Comparison of ENCODE assay signal across 8 cellular contexts in genomic region chr9:121369595-121370265, GRCh38. TPM values are rescaled to one million over a fixed set of nuclear protein-coding genes. Genes with fewer than 3 reads are reported as not detected.
DNase-seq lines count a peak whose midpoint lies in the region; ATAC-seq and TF ChIP-seq lines count a peak whose summit lies in the region.

Gene STOM (minus strand): TSS chr9:121370250. CDS start chr9:121370187, 63 bp downstream.

- TF ChIP-seq CTCF in fibroblast of lung (conservative IDR thresholded peaks at IDR 0.05 in 1 of 2, IDR thresholded peaks at IDR 0.05 in 1 of 2; ENCODE audit: low read depth in 1 of 2, low read length in 2 of 2) (no peak), neural progenitor cell (IDR thresholded peaks at IDR 0.05) (no peak)

- H3K4me3 Mint-ChIP-seq in activated T-cell treated with anti-CD3 and anti-CD28 coated beads, Interleukin-2, amount 50 U/mL, for 24 hours: peak within 1 kb of the TSS; percentile 88
- H3K4me3 Mint-ChIP-seq in neural progenitor cell: peak within 1 kb of the TSS; percentile 83

- peak within 1 kb of the TSS; percentile 94 for H3K27ac Mint-ChIP-seq in activated T-cell treated with anti-CD3 and anti-CD28 coated beads, Interleukin-2, amount 50 U/mL, for 24 hours
- H3K27ac Mint-ChIP-seq in neural progenitor cell: peak within 1 kb of the TSS; percentile 8

- H3K79me2 ChIP-seq in fibroblast of lung (ENCODE audit: control insufficient read depth, insufficient read depth, low read length) (peaks cover 50% of the 10 kb centered on the region), neural progenitor cell (ENCODE audit: low read depth) (peaks cover 35% of the 10 kb centered on the region)

- intact Hi-C loops in aorta (cut with DNase I): loop anchor here (2.0 to 5.0 kb wide), 3 partner anchors 49 to 102 kb away; partner anchors contain the start of gene GSN (in 2 of the 2)

- no peaks in the 10 kb centered on the region for H3K27me3 Mint-ChIP-seq in activated T-cell treated with anti-CD3 and anti-CD28 coated beads, Interleukin-2, amount 50 U/mL, for 24 hours
- peaks cover 16% of the 10 kb centered on the region for H3K27me3 Mint-ChIP-seq in neural progenitor cell (ENCODE audit: insufficient read depth, low read depth)

- peaks cover 4% of the 10 kb centered on the region for H3K9me3 Mint-ChIP-seq in activated T-cell treated with anti-CD3 and anti-CD28 coated beads, Interleukin-2, amount 50 U/mL, for 24 hours
- H3K9me3 Mint-ChIP-seq in neural progenitor cell: peaks cover 4% of the 10 kb centered on the region

- H3K9me3 ChIP-seq in fibroblast of lung (ENCODE audit: control insufficient read depth, insufficient read depth, low read depth, low read length): no peaks in the 10 kb centered on the region
- no peaks in the 10 kb centered on the region for H3K9me3 ChIP-seq in neural progenitor cell (ENCODE audit: low read depth)
- no peaks in the 10 kb centered on the region for H3K9me3 ChIP-seq in aorta (ENCODE audit: control insufficient read depth, low read length)

- peak; percentile 57 for ATAC-seq in HG02571 (IDR thresholded peaks at IDR 0.05; ENCODE audit: unreplicated experiment)
- peak; percentile 89 for ATAC-seq in aorta (ENCODE audit: low FRiP score)

- H3F3A ChIP-seq in neural progenitor cell (ENCODE audit: low read depth): peaks cover 21% of the 10 kb centered on the region

- no peaks in the 10 kb centered on the region for H3K27me3 ChIP-seq in fibroblast of lung (ENCODE audit: control insufficient read depth, insufficient read depth, low read length)
- no peaks in the 10 kb centered on the region for H3K27me3 ChIP-seq in neural progenitor cell
- no peaks in the 10 kb centered on the region for H3K27me3 ChIP-seq in aorta (ENCODE audit: control insufficient read depth in 1 of 2, insufficient read depth in 2 of 2, low read length in 1 of 2)

- H3K4me1 Mint-ChIP-seq in activated T-cell treated with anti-CD3 and anti-CD28 coated beads, Interleukin-2, amount 50 U/mL, for 24 hours (ENCODE audit: low read depth): peaks cover 66% of the 10 kb centered on the region
- peaks cover 17% of the 10 kb centered on the region for H3K4me1 Mint-ChIP-seq in neural progenitor cell

- H3K36me3 ChIP-seq in fibroblast of lung (ENCODE audit: control insufficient read depth, insufficient read depth, low read length): no peaks in the 10 kb centered on the region
- no peaks in the 10 kb centered on the region for H3K36me3 ChIP-seq in neural progenitor cell
- H3K36me3 ChIP-seq in aorta (ENCODE audit: control insufficient read depth in 1 of 2, insufficient read depth in 2 of 2, low read length in 1 of 2): no peaks in the 10 kb centered on the region

- H3K4me1 ChIP-seq in fibroblast of lung (ENCODE audit: control insufficient read depth, extremely low read depth, insufficient read depth, low read length) (peaks cover 16% of the 10 kb centered on the region), neural progenitor cell (peaks cover 30% of the 10 kb centered on the region), aorta (ENCODE audit: control insufficient read depth in 1 of 2, insufficient read depth in 2 of 2, low read length in 2 of 2) (peaks cover 0 to 6% of the 10 kb centered on the region in 2 donors)

- WGBS in aorta, 2 donors: 1% methylated on average over 49 to 52 of the region's 52 CpGs

- peaks cover 28% of the 10 kb centered on the region for H3K36me3 Mint-ChIP-seq in activated T-cell treated with anti-CD3 and anti-CD28 coated beads, Interleukin-2, amount 50 U/mL, for 24 hours (ENCODE audit: low read depth)
- H3K36me3 Mint-ChIP-seq in neural progenitor cell: no peaks in the 10 kb centered on the region

- peak within 1 kb of the TSS; percentile 92 for H3K9ac ChIP-seq in fibroblast of lung (ENCODE audit: insufficient read depth, low read length)
- no peak within 1 kb of the TSS for H3K9ac ChIP-seq in neural progenitor cell

- H4K20me1 ChIP-seq in fibroblast of lung (ENCODE audit: control insufficient read depth, extremely low read depth, insufficient read depth, low read length) (no peaks in the 10 kb centered on the region), neural progenitor cell (ENCODE audit: low read depth) (no peaks in the 10 kb centered on the region)

- H2AFZ ChIP-seq in fibroblast of lung (ENCODE audit: low read length) (peak within 1 kb of the TSS; percentile 74), neural progenitor cell (replicated peaks) (peak within 1 kb of the TSS; percentile 47)

- H3K27ac ChIP-seq in fibroblast of lung (ENCODE audit: insufficient read depth, low read length) (peak within 1 kb of the TSS; percentile 93), neural progenitor cell (no peak within 1 kb of the TSS), aorta (ENCODE audit: low read depth in 1 of 2, low read length in 2 of 2) (peak within 1 kb of the TSS; percentile 62 to 78)

- peak within 1 kb of the TSS; percentile 73 to 89 (median 76) for H3K4me3 ChIP-seq in fibroblast of lung (replicated peaks in 1 of 4; ENCODE audit: control extremely low read depth in 1 of 4, insufficient read depth in 1 of 4, low read depth in 3 of 4, low read length in 4 of 4)
- peak within 1 kb of the TSS; percentile 60 for H3K4me3 ChIP-seq in neural progenitor cell
- peak within 1 kb of the TSS; percentile 48 to 84 for H3K4me3 ChIP-seq in aorta (ENCODE audit: low read length in 2 of 2)

- peak within 1 kb of the TSS; percentile 91 for H3K4me2 ChIP-seq in fibroblast of lung (ENCODE audit: extremely low read depth, insufficient read depth, low read length)
- peak within 1 kb of the TSS; percentile 80 for H3K4me2 ChIP-seq in neural progenitor cell

- DNase-seq in NCI-H524 (lab: John Stamatoyannopoulos, UW): peak; percentile 41 to 43
- no peak for DNase-seq in NCI-H524 treated with DMSO at 0.1 percent for 48 hours (lab: John Stamatoyannopoulos, UW)
- peak; percentile 77 for DNase-seq in NCI-H2029 treated with DMSO at 0.1 percent for 48 hours (lab: John Stamatoyannopoulos, UW)
- DNase-seq in activated T-cell treated with anti-CD3 and anti-CD28 coated beads, Interleukin-2, amount 50 U/mL, for 24 hours: no peak
- DNase-seq in fibroblast of lung (ENCODE audit: low read depth in 2 of 2): peak; percentile 74 to 94
- DNase-seq in neural progenitor cell (ENCODE audit: low spot score): peak; percentile 23
- DNase-seq in aorta: peak; percentile 92 to 96

RNA-seq across cellular contexts. Expression of gene STOM, which starts in this region (rescaled TPM):
- total RNA-seq in fibroblast of lung (215 and 248 TPM in 2 replicates), neural progenitor cell (ENCODE audit: low replicate concordance) (61.5 and 99.4 TPM in 2 replicates), aorta (100 to 1,000 TPM; 375 to 384 TPM)
- polyA plus RNA-seq in fibroblast of lung (224 and 536 TPM in 2 replicates), aorta (100 to 1,000 TPM in 1 of 2 donors, 10 to 100 TPM in 1; 80.0 to 115 TPM)
- polyA plus RNA-seq in fibroblast of lung (2012): 151 and 362 TPM in 2 replicates
- polyA minus RNA-seq in fibroblast of lung (ENCODE audit: low replicate concordance): 62.3 and 103 TPM in 2 replicates

Comparison
In these comparisons a context has a peak if more than half of its experiments do, and no peak if none do; other contexts are left out.
1. DNase-seq: peak in NCI-H524 (2 of 2), NCI-H2029 treated with DMSO at 0.1 percent for 48 hours (single experiment), fibroblast of lung (2 of 2), neural progenitor cell (single experiment) and aorta (2 of 2); none in NCI-H524 treated with DMSO at 0.1 percent for 48 hours (single experiment) and activated T-cell treated with anti-CD3 and anti-CD28 coated beads, Interleukin-2, amount 50 U/mL, for 24 hours (single experiment).
2. Peak in every context shown above with its lines, with median percentiles within 50 percentile points of each other: H3K4me3 ChIP-seq.